ENCODE assay signal across 24 cellular contexts in genomic region chr22:48493733-48494132, GRCh38.
"Had no signal": no experiment of that assay in that cellular context is flagged by ENCODE, and none has a peak within 500 bp of the region (broad histone marks: within the 10 kb centered on the region; RNA-seq: fewer than 3 reads in every experiment).

No MANE protein-coding gene starts in this region.

- H3K4me1 ChIP-seq: ascending aorta, SJCRH30 had no signal

- H3K36me3 ChIP-seq: ascending aorta, SJCRH30 had no signal

- H3K4me3 Mint-ChIP-seq: activated T-helper 17 cell treated with anti-CD3 and anti-CD28 coated beads, Interleukin-2, amount 50 U/mL, for 72 hours; central memory CD8-positive, alpha-beta T cell; T-helper 2 cell treated with Interferon-gamma antibody and Interleukin-4, amounts not matched to agents 5 μg/mL and 100 μg/mL, for 36 hours had no signal

- H3K27ac ChIP-seq: ascending aorta, body of pancreas, SJCRH30 had no signal

- H3K9me3 Mint-ChIP-seq: activated T-helper 17 cell treated with anti-CD3 and anti-CD28 coated beads, Interleukin-2, amount 50 U/mL, for 72 hours; central memory CD8-positive, alpha-beta T cell; T-helper 2 cell treated with Interferon-gamma antibody and Interleukin-4, amounts not matched to agents 5 μg/mL and 100 μg/mL, for 36 hours had no signal

- DNase-seq: activated CD4-positive, alpha-beta T cell treated with anti-CD3 and anti-CD28 coated beads for 48 hours; activated CD4-positive, alpha-beta T cell treated with anti-CD3 and anti-CD28 coated beads, Interleukin-2, amount 50 U/mL, for 48 hours; activated CD4-positive, CD25-positive, alpha-beta regulatory T cell treated with anti-CD3 and anti-CD28 coated beads, Interleukin-2, amount 50 U/mL, for 72 hours; activated naive CD4-positive, alpha-beta T cell treated with anti-CD3 and anti-CD28 coated beads, Interleukin-2, amount 50 U/mL, for 16 hours; activated T-cell treated with anti-CD3 and anti-CD28 coated beads for 4 hours; activated T-cell treated with anti-CD3 and anti-CD28 coated beads, Interleukin-2, amount 50 U/mL, for 48 hours; body of pancreas; Kasumi-1; NCI-H1105 treated with DMSO at 0.1 percent for 48 hours; NCI-H1436 treated with DMSO at 0.1 percent for 48 hours; NCI-H187 treated with DMSO at 0.1 percent for 48 hours; NCI-H2081 treated with DMSO at 0.1 percent for 48 hours; NCI-H2171; NCI-H2227 treated with DMSO at 0.1 percent for 48 hours; NCI-H526; NCI-H774; RPMI8226; SJCRH30; SW 1271 had no signal

- H3K9me3 ChIP-seq: ascending aorta, body of pancreas, SJCRH30 had no signal

- H3K27ac Mint-ChIP-seq: activated T-helper 17 cell treated with anti-CD3 and anti-CD28 coated beads, Interleukin-2, amount 50 U/mL, for 72 hours; T-helper 2 cell treated with Interferon-gamma antibody and Interleukin-4, amounts not matched to agents 5 μg/mL and 100 μg/mL, for 36 hours had no signal

- H3K4me1 Mint-ChIP-seq: activated T-helper 17 cell treated with anti-CD3 and anti-CD28 coated beads, Interleukin-2, amount 50 U/mL, for 72 hours had no signal

- H3K4me3 ChIP-seq: ascending aorta, body of pancreas, K562, SJCRH30 had no signal
